In the genomic region with DNA sequence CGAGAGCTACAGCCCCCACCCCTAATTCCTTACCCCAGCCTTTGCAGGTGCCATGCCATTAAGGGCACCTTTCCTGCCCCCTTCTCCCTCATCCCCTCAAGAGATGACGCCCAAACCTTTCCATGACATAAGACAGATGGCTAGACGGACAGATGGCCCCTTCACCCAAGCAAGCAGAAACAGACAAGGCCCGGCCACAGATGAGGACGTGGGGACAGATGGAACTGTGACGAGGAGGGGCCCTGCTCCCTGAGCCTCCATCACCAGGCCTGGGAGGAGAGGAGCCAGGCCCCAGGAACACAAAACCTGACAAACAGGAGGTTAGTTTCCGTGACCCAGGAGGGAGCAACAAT, we compare ENCODE assay signal across 10 cellular contexts. TPM values are rescaled to one million over a fixed set of nuclear protein-coding genes. Genes with fewer than 3 reads are reported as not detected.
DNase-seq lines count a peak whose midpoint lies in the region; ATAC-seq and TF ChIP-seq lines count a peak whose summit lies in the region.
"Had no signal": no experiment of that assay in that cellular context is flagged by ENCODE, and none has a peak within 500 bp of the region (broad histone marks: within the 10 kb centered on the region; RNA-seq: fewer than 3 reads in every experiment).

No MANE protein-coding gene starts in this region.

- no peak overlapping the region for H3K4me3 ChIP-seq in upper lobe of right lung

- POLR2A ChIA-PET in naive thymus-derived CD8-positive, alpha-beta T cell (lab: Charles Lee), result interaction anchor here (0.6 to 2.4 kb wide), 2 partner anchors 21 to 120 kb away, joined by 3 to 6 read pairs; no protein-coding TSS in a partner anchor

- peaks cover 0 to 15% (median 7%) of the 10 kb centered on the region in 5 donors for H3K27me3 Mint-ChIP-seq in naive thymus-derived CD8-positive, alpha-beta T cell
- peaks cover 26% of the 10 kb centered on the region for H3K27me3 Mint-ChIP-seq in activated T-cell treated with anti-CD3 and anti-CD28 coated beads, Interleukin-2, amount 50 U/mL, for 4 hours (ENCODE audit: low read depth)
- peaks cover 4 to 14% (median 5%) of the 10 kb centered on the region in 3 donors for H3K27me3 Mint-ChIP-seq in immature natural killer cell (ENCODE audit: low read depth in 3 of 3)
- H3K27me3 Mint-ChIP-seq in activated CD8-positive, alpha-beta memory T cell treated with anti-CD3 and anti-CD28 coated beads, Interleukin-2, amount 10 ng/mL, durations not matched to agents 7 days and 5 days, result peaks cover 30% of the 10 kb centered on the region

- H3K4me1 ChIP-seq in upper lobe of right lung, result peaks cover 11% of the 10 kb centered on the region

- H3K36me3 ChIP-seq in upper lobe of right lung, result no peaks in the 10 kb centered on the region

- intact Hi-C loops in Right ventricle myocardium inferior (cut with DNase I), result loop anchor here (5.0 kb wide), 1 partner anchor 293 kb away; no protein-coding TSS in a partner anchor
- intact Hi-C loops in left ventricle myocardium superior (cut with micrococcal nuclease), result loop anchor here (10.0 kb wide), 1 partner anchor 115 kb away; no protein-coding TSS in a partner anchor
- intact Hi-C loops in upper lobe of right lung (cut with DNase I), result loop anchor here (5.0 kb wide), 1 partner anchor 118 kb away; no protein-coding TSS in a partner anchor

- no peak for TF ChIP-seq CTCF in upper lobe of right lung (IDR thresholded peaks at IDR 0.05)

- no peaks in the 10 kb centered on the region for H3K27me3 ChIP-seq in upper lobe of right lung

- peak overlapping the region in 7 of 10 donors; percentile 15 to 94 (median 60) for H3K4me3 Mint-ChIP-seq in naive thymus-derived CD8-positive, alpha-beta T cell
- H3K4me3 Mint-ChIP-seq in activated T-cell treated with anti-CD3 and anti-CD28 coated beads, Interleukin-2, amount 50 U/mL, for 4 hours, result no peak overlapping the region
- H3K4me3 Mint-ChIP-seq in immature natural killer cell, result no peak overlapping the region
- H3K4me3 Mint-ChIP-seq in activated CD8-positive, alpha-beta memory T cell treated with anti-CD3 and anti-CD28 coated beads, Interleukin-2, amount 10 ng/mL, durations not matched to agents 7 days and 5 days, result no peak overlapping the region
- H3K4me3 Mint-ChIP-seq: activated CD4-positive, alpha-beta T cell treated with anti-CD3 and anti-CD28 coated beads, Interleukin-2, amount 10 ng/mL, durations not matched to agents 7 days and 5 days had no signal

- H3K9me3 Mint-ChIP-seq in naive thymus-derived CD8-positive, alpha-beta T cell, result no peaks in the 10 kb centered on the region
- H3K9me3 Mint-ChIP-seq in activated T-cell treated with anti-CD3 and anti-CD28 coated beads, Interleukin-2, amount 50 U/mL, for 4 hours, result no peaks in the 10 kb centered on the region
- H3K9me3 Mint-ChIP-seq in immature natural killer cell, result no peaks in the 10 kb centered on the region
- no peaks in the 10 kb centered on the region for H3K9me3 Mint-ChIP-seq in activated CD8-positive, alpha-beta memory T cell treated with anti-CD3 and anti-CD28 coated beads, Interleukin-2, amount 10 ng/mL, durations not matched to agents 7 days and 5 days (ENCODE audit: low read depth)
- H3K9me3 Mint-ChIP-seq: activated CD4-positive, alpha-beta T cell treated with anti-CD3 and anti-CD28 coated beads, Interleukin-2, amount 10 ng/mL, durations not matched to agents 7 days and 5 days had no signal

- no peaks in the 10 kb centered on the region for H3K9me3 ChIP-seq in upper lobe of right lung

- no peaks in the 10 kb centered on the region for H3K36me3 Mint-ChIP-seq in naive thymus-derived CD8-positive, alpha-beta T cell
- H3K36me3 Mint-ChIP-seq in activated T-cell treated with anti-CD3 and anti-CD28 coated beads, Interleukin-2, amount 50 U/mL, for 4 hours (ENCODE audit: insufficient read depth), result no peaks in the 10 kb centered on the region
- no peaks in the 10 kb centered on the region for H3K36me3 Mint-ChIP-seq in immature natural killer cell
- H3K36me3 Mint-ChIP-seq in activated CD8-positive, alpha-beta memory T cell treated with anti-CD3 and anti-CD28 coated beads, Interleukin-2, amount 10 ng/mL, durations not matched to agents 7 days and 5 days, result no peaks in the 10 kb centered on the region

- peak; percentile 37 for DNase-seq in Right ventricle myocardium inferior (ENCODE audit: missing footprints)
- no peak for DNase-seq in left ventricle myocardium superior
- DNase-seq in naive thymus-derived CD8-positive, alpha-beta T cell, result no peak
- DNase-seq in upper lobe of right lung, result no peak
- DNase-seq in activated T-cell treated with anti-CD3 and anti-CD28 coated beads, Interleukin-2, amount 50 U/mL, for 4 hours, result no peak
- no peak for DNase-seq in immature natural killer cell
- no peak for DNase-seq in activated CD8-positive, alpha-beta memory T cell treated with anti-CD3 and anti-CD28 coated beads, Interleukin-2, amount 10 ng/mL, durations not matched to agents 7 days and 5 days
- DNase-seq: activated CD4-positive, alpha-beta T cell treated with anti-CD3 and anti-CD28 coated beads, Interleukin-2, amount 10 ng/mL, durations not matched to agents 7 days and 5 days had no signal

- no peak for ATAC-seq in Right ventricle myocardium inferior
- no peak for ATAC-seq in left ventricle myocardium superior
- ATAC-seq in naive thymus-derived CD8-positive, alpha-beta T cell, result no peak
- no peak for ATAC-seq in upper lobe of right lung
- no peak for ATAC-seq in activated T-cell treated with anti-CD3 and anti-CD28 coated beads, Interleukin-2, amount 50 U/mL, for 4 hours
- ATAC-seq in activated CD8-positive, alpha-beta memory T cell treated with anti-CD3 and anti-CD28 coated beads, Interleukin-2, amount 10 ng/mL, durations not matched to agents 7 days and 5 days, result no peak

- peaks cover 9 to 15% (median 14%) of the 10 kb centered on the region in 4 donors for H3K4me1 Mint-ChIP-seq in naive thymus-derived CD8-positive, alpha-beta T cell
- H3K4me1 Mint-ChIP-seq in activated T-cell treated with anti-CD3 and anti-CD28 coated beads, Interleukin-2, amount 50 U/mL, for 4 hours (ENCODE audit: low read depth), result peaks cover 10% of the 10 kb centered on the region
- peaks cover 5 to 6% of the 10 kb centered on the region in 2 donors for H3K4me1 Mint-ChIP-seq in immature natural killer cell
- H3K4me1 Mint-ChIP-seq in activated CD8-positive, alpha-beta memory T cell treated with anti-CD3 and anti-CD28 coated beads, Interleukin-2, amount 10 ng/mL, durations not matched to agents 7 days and 5 days, result peaks cover 7% of the 10 kb centered on the region

- H3K27ac ChIP-seq in cingulate gyrus (ENCODE audit: low read depth, low read length) (peak overlapping the region; percentile 65), upper lobe of right lung (peak overlapping the region; percentile 47)

- peak overlapping the region in 1 of 10 donors; percentile 80 for H3K27ac Mint-ChIP-seq in naive thymus-derived CD8-positive, alpha-beta T cell
- H3K27ac Mint-ChIP-seq in immature natural killer cell, result no peak overlapping the region
- H3K27ac Mint-ChIP-seq in activated CD8-positive, alpha-beta memory T cell treated with anti-CD3 and anti-CD28 coated beads, Interleukin-2, amount 10 ng/mL, durations not matched to agents 7 days and 5 days, result no peak overlapping the region
- H3K27ac Mint-ChIP-seq: activated CD4-positive, alpha-beta T cell treated with anti-CD3 and anti-CD28 coated beads, Interleukin-2, amount 10 ng/mL, durations not matched to agents 7 days and 5 days had no signal

- CTCF ChIA-PET in activated CD8-positive, alpha-beta memory T cell treated with anti-CD3 and anti-CD28 coated beads, Interleukin-2, amount 10 ng/mL, durations not matched to agents 7 days and 5 days (lab: Charles Lee), result interaction anchor here (1.8 to 2.1 kb wide), 2 partner anchors 76 to 295 kb away, joined by 5 to 8 read pairs; no protein-coding TSS in a partner anchor

RNA-seq across cellular contexts. Expression of a gene that starts 24.7 kb away (rescaled TPM):
- total RNA-seq in Right ventricle myocardium inferior, result 34.9 TPM
- total RNA-seq in left ventricle myocardium superior, result 34.1 TPM
- 10 to 100 TPM; 35.3 to 36.3 TPM for total RNA-seq in naive thymus-derived CD8-positive, alpha-beta T cell
- polyA plus RNA-seq in naive thymus-derived CD8-positive, alpha-beta T cell, result 10 to 100 TPM; 60.6 to 87.3 (median 77.8) TPM
- 69.9 TPM for total RNA-seq in upper lobe of right lung
- total RNA-seq in activated T-cell treated with anti-CD3 and anti-CD28 coated beads, Interleukin-2, amount 50 U/mL, for 4 hours, result 10 to 100 TPM; 67.0 to 73.9 (median 71.5) TPM
- 100 to 1,000 TPM; 108 to 224 (median 119) TPM for polyA plus RNA-seq in immature natural killer cell
- total RNA-seq in activated CD8-positive, alpha-beta memory T cell treated with anti-CD3 and anti-CD28 coated beads, Interleukin-2, amount 10 ng/mL, durations not matched to agents 7 days and 5 days, result 10 to 100 TPM; 45.9 to 47.1 TPM

RNA-seq across cellular contexts. Expression of a gene that starts 34.4 kb away (rescaled TPM):
- total RNA-seq in Right ventricle myocardium inferior, result 12.7 TPM
- total RNA-seq in left ventricle myocardium superior, result 16.1 TPM
- not detected for total RNA-seq in naive thymus-derived CD8-positive, alpha-beta T cell
- polyA plus RNA-seq in naive thymus-derived CD8-positive, alpha-beta T cell, result under 1 TPM in 1 of 3 donors, not detected in 2; 0.20 TPM
- 28.9 TPM for total RNA-seq in upper lobe of right lung
- under 1 TPM; 0.57 to 0.89 (median 0.61) TPM for total RNA-seq in activated T-cell treated with anti-CD3 and anti-CD28 coated beads, Interleukin-2, amount 50 U/mL, for 4 hours
- not detected for polyA plus RNA-seq in immature natural killer cell
- total RNA-seq in activated CD8-positive, alpha-beta memory T cell treated with anti-CD3 and anti-CD28 coated beads, Interleukin-2, amount 10 ng/mL, durations not matched to agents 7 days and 5 days, result not detected
- total RNA-seq: activated CD4-positive, alpha-beta T cell treated with anti-CD3 and anti-CD28 coated beads, Interleukin-2, amount 10 ng/mL, durations not matched to agents 7 days and 5 days; OCI-LY7 had no signal

RNA-seq across cellular contexts. Expression of a gene that starts 51.9 kb away (rescaled TPM):
- total RNA-seq in Right ventricle myocardium inferior (0.49 TPM), left ventricle myocardium superior (0.67 TPM), upper lobe of right lung (not detected)
- not detected for total RNA-seq in naive thymus-derived CD8-positive, alpha-beta T cell
- not detected for polyA plus RNA-seq in naive thymus-derived CD8-positive, alpha-beta T cell
- not detected for total RNA-seq in activated T-cell treated with anti-CD3 and anti-CD28 coated beads, Interleukin-2, amount 50 U/mL, for 4 hours
- not detected for polyA plus RNA-seq in immature natural killer cell
- total RNA-seq in activated CD8-positive, alpha-beta memory T cell treated with anti-CD3 and anti-CD28 coated beads, Interleukin-2, amount 10 ng/mL, durations not matched to agents 7 days and 5 days, result not detected
- total RNA-seq: activated CD4-positive, alpha-beta T cell treated with anti-CD3 and anti-CD28 coated beads, Interleukin-2, amount 10 ng/mL, durations not matched to agents 7 days and 5 days; OCI-LY7 had no signal

Comparison
In these comparisons a context has a peak if more than half of its experiments do, and no peak if none do; other contexts are left out.
1. H3K4me3 Mint-ChIP-seq: peak in naive thymus-derived CD8-positive, alpha-beta T cell (7 of 10); none in activated T-cell treated with anti-CD3 and anti-CD28 coated beads, Interleukin-2, amount 50 U/mL, for 4 hours (single experiment), immature natural killer cell (0 of 5) and activated CD8-positive, alpha-beta memory T cell treated with anti-CD3 and anti-CD28 coated beads, Interleukin-2, amount 10 ng/mL, durations not matched to agents 7 days and 5 days (single experiment).